Comparison of ENCODE assay signal across 30 cellular contexts in genomic region chr13:59514316-59514715, GRCh38.
"Had no signal": no experiment of that assay in that cellular context is flagged by ENCODE, and none has a peak within 500 bp of the region (broad histone marks: within the 10 kb centered on the region; RNA-seq: fewer than 3 reads in every experiment).

No MANE protein-coding gene starts in this region.

- H3K4me3 ChIP-seq: left lung, lower lobe of right lung, pancreas, prostate gland, skin epidermis, suprapubic skin, thoracic aorta, tibial artery, upper lobe of right lung had no signal

- H3K36me3 ChIP-seq: left lung, lower lobe of right lung, pancreas, prostate gland, suprapubic skin, thoracic aorta, tibial artery, upper lobe of right lung had no signal

- H3K27me3 ChIP-seq: left lung, pancreas, suprapubic skin, tibial artery, upper lobe of right lung had no signal

- H3K4me1 ChIP-seq: left lung, lower lobe of right lung, pancreas, prostate gland, suprapubic skin, tibial artery, upper lobe of right lung had no signal

- ATAC-seq: left colon, left lung, lower lobe of right lung, pancreas, right cardiac atrium, sciatic nerve, upper lobe of right lung had no signal

- H3K27me3 Mint-ChIP-seq: naive B cell had no signal

- H3K9me3 Mint-ChIP-seq: mesothelial cell of epicardium; stimulated activated naive CD8-positive, alpha-beta T cell treated with anti-CD3 and anti-CD28 coated beads, Interleukin-15, Interleukin-2, amounts not matched to agents 100 ng/mL and 50 ng/mL, for 24 hours had no signal

- H3K36me3 Mint-ChIP-seq: immature natural killer cell, mesothelial cell of epicardium, naive B cell, natural killer cell had no signal

- H3K27ac ChIP-seq: left lung, lower lobe of right lung, pancreas, prostate gland, skin epidermis, suprapubic skin, thoracic aorta, tibial artery, upper lobe of right lung had no signal

- H3K4me3 Mint-ChIP-seq: immature natural killer cell; mesothelial cell of epicardium; naive B cell; natural killer cell; stimulated activated naive CD8-positive, alpha-beta T cell treated with anti-CD3 and anti-CD28 coated beads, Interleukin-15, Interleukin-2, amounts not matched to agents 100 ng/mL and 50 ng/mL, for 24 hours had no signal

- H3K27ac Mint-ChIP-seq: immature natural killer cell; mesothelial cell of epicardium; naive B cell; natural killer cell; stimulated activated naive CD8-positive, alpha-beta T cell treated with anti-CD3 and anti-CD28 coated beads, Interleukin-15, Interleukin-2, amounts not matched to agents 100 ng/mL and 50 ng/mL, for 24 hours had no signal

- DNase-seq: hypothalamus; immature natural killer cell; kidney; left colon; left lung; lower lobe of right lung; mammary epithelial cell; mesenchymal stem cell; naive B cell; natural killer cell; nucleus accumbens; pancreas; posterior cingulate gyrus; retina; right cardiac atrium; stimulated activated CD4-positive, alpha-beta T cell treated with anti-CD3 and anti-CD28 coated beads, Interleukin-12 subunit alpha, Interleukin-12 subunit beta, amount 100 ng/mL, for 4 hours; stimulated activated CD4-positive, alpha-beta T cell treated with anti-CD3 and anti-CD28 coated beads, Interleukin-15, amount 100 ng/mL, for 24 hours; stimulated activated CD4-positive, alpha-beta T cell treated with anti-CD3 and anti-CD28 coated beads, Interleukin-2, amount 100 ng/mL, for 24 hours; stimulated activated CD4-positive, alpha-beta T cell treated with anti-CD3 and anti-CD28 coated beads, Interleukin-4, amount 100 ng/mL, for 1 hour; stimulated activated naive CD4-positive, alpha-beta T cell; tibial artery; trophoblast cell; upper lobe of right lung had no signal

- H3K4me1 Mint-ChIP-seq: immature natural killer cell, mesothelial cell of epicardium, naive B cell, natural killer cell had no signal
